In the genomic region with DNA sequence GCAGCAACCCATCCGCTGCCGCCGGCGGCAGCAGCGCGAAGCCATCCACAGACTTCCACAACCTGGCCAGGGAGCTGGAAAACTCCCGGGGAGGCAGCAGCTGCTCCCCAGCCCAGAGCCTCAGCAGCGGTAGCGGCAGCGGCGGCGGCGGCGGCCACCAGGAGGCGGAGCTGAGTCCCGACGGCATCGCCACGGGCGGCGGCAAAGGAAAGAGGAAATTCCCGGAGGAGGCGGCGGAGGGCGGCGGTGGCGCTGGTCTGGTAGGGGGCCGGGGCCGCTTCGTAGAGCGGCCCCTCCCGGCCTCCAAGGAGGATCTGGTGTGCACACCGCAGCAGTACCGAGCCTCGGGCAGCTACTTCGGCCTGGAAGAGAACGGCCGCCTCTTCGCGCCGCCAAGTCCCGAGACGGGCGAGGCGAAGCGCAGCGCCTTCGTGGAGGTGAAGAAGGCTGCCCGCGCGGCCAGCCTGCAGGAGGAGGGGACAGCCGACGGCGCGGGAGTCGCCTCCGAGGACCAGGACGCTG, we compare ENCODE assay signal across 1 cellular context.
TF ChIP-seq lines count a peak whose summit lies in the region.

No MANE protein-coding gene starts in this region.

TF ChIP-seq in HCT116, 20 proteins besides CTCF, POLR2A, EP300 and RAD21 (continued from another document):
- no peak for TF ChIP-seq ZBTB33 (IDR thresholded peaks at IDR 0.05; ENCODE audit: extremely low read depth, insufficient replicate concordance, low read length)
